Comparison of ENCODE assay signal across 11 cellular contexts in the genomic region with DNA sequence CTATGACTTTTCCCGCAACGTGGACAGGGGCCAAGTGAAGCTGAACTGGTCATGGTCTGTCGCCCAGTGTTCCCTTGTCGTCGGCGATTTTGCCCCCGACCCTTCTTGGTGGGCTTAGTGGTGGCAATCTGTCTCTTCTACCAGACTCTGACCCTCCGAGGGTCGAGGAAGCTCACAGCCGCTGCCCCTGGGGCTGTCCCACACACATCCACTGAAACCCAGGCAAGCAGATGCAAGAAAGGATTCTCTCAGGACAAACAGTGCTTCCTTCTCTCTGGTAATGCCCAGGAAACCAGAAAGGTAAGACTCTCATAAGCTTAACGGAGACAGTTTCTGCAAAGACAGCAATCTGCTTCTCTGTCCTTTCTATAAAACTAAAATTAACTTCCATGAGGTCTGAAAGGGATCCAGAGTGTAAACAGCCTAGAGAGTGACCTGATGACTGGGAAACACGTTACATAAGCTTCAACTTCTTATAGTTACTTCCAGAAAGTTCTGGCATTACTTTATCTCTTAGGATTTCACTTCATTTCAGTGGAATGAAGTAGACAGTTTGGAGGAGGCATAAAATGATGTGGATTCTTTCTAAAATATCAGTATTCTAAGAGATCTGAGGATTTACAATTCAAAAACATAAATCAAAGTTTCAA. TPM values are rescaled to one million over a fixed set of nuclear protein-coding genes. Genes with fewer than 3 reads are reported as not detected.
DNase-seq lines count a peak whose midpoint lies in the region; ATAC-seq and TF ChIP-seq lines count a peak whose summit lies in the region.
"Had no signal": no experiment of that assay in that cellular context is flagged by ENCODE, and none has a peak within 500 bp of the region (broad histone marks: within the 10 kb centered on the region; RNA-seq: fewer than 3 reads in every experiment).

No MANE protein-coding gene starts in this region.

- CTCF ChIA-PET in SK-N-SH (lab: Yijun Ruan, JAX): interaction anchor here (0.8 to 8.9 kb wide), 19 partner anchors 9 to 1027 kb away, joined by 3 to 397 read pairs (median 8); no protein-coding TSS in a partner anchor

- H3K27me3 Mint-ChIP-seq in glutamatergic neuron (ENCODE audit: unreplicated experiment): peaks cover 1% of the 10 kb centered on the region

- no peaks in the 10 kb centered on the region for H3K36me3 Mint-ChIP-seq in glutamatergic neuron (ENCODE audit: unreplicated experiment)
- H3K36me3 Mint-ChIP-seq: activated naive CD8-positive, alpha-beta T cell had no signal

- H3K27me3 ChIP-seq in SK-N-SH (ENCODE audit: insufficient read depth): no peaks in the 10 kb centered on the region
- no peaks in the 10 kb centered on the region for H3K27me3 ChIP-seq in parathyroid adenoma (ENCODE audit: control insufficient read depth, insufficient read depth, low read length)

- DNase-seq in AG09309 (ENCODE audit: low read depth) (no peak), SK-N-SH (peak; percentile 31), glutamatergic neuron (peak; percentile 15), NCI-H446 treated with DMSO at 0.1 percent for 48 hours (lab: John Stamatoyannopoulos, UW) (no peak), Kasumi-1 (lab: John Stamatoyannopoulos, UW) (no peak)
- no peak for DNase-seq in activated CD4-positive, alpha-beta T cell treated with anti-CD3 and anti-CD28 coated beads, Interleukin-2, amount 50 U/mL, for 1 hour
- DNase-seq: NCI-H187 had no signal

- no peaks in the 10 kb centered on the region for H3K9me3 Mint-ChIP-seq in glutamatergic neuron (ENCODE audit: unreplicated experiment)
- H3K9me3 Mint-ChIP-seq: T-helper 2 cell treated with Interferon-gamma antibody and Interleukin-4, amounts not matched to agents 5 μg/mL and 100 μg/mL, for 36 hours had no signal

- no peaks in the 10 kb centered on the region for H3K9me2 ChIP-seq in SK-N-SH

- H3K79me2 ChIP-seq in SK-N-SH (ENCODE audit: insufficient read depth) (peaks cover 26% of the 10 kb centered on the region), parathyroid adenoma (no peaks in the 10 kb centered on the region)

- no peak overlapping the region for H3K27ac Mint-ChIP-seq in glutamatergic neuron (ENCODE audit: unreplicated experiment)
- H3K27ac Mint-ChIP-seq: activated naive CD8-positive, alpha-beta T cell; T-helper 2 cell treated with Interferon-gamma antibody and Interleukin-4, amounts not matched to agents 5 μg/mL and 100 μg/mL, for 36 hours had no signal

- no peak for TF ChIP-seq RAD21 in SK-N-SH (IDR thresholded peaks at IDR 0.05; ENCODE audit: low read length)

- H3K9me3 ChIP-seq in SK-N-SH (no peaks in the 10 kb centered on the region), parathyroid adenoma (ENCODE audit: control insufficient read depth, low read length) (no peaks in the 10 kb centered on the region)

- peak in 1 of 2 experiments; percentile 22; a peak in 1 of 4 replicates for TF ChIP-seq EP300 in SK-N-SH (IDR thresholded peaks at IDR 0.05; ENCODE audit: borderline replicate concordance in 1 of 2, low read depth in 1 of 2, low read length in 1 of 2)

- peak overlapping the region; percentile 1 to 70 for H3K27ac ChIP-seq in SK-N-SH (ENCODE audit: low read depth in 2 of 2, low read length in 1 of 2)
- H3K27ac ChIP-seq in parathyroid adenoma: peak overlapping the region; percentile 3

- H3K36me3 ChIP-seq in SK-N-SH (replicated peaks in 1 of 2; ENCODE audit: control insufficient read depth in 1 of 2, insufficient read depth in 2 of 2, low read length in 1 of 2) (no peaks in the 10 kb centered on the region), parathyroid adenoma (ENCODE audit: control insufficient read depth, insufficient read depth, low read length) (no peaks in the 10 kb centered on the region)

- POLR2A ChIA-PET in SK-N-SH (lab: Yijun Ruan, JAX): interaction anchor here (2.2 to 3.1 kb wide), 2 partner anchors 39 to 87 kb away, joined by 7 to 11 read pairs; partner anchors contain the start of gene ING3

- no peak overlapping the region for H3K4me3 Mint-ChIP-seq in glutamatergic neuron (ENCODE audit: unreplicated experiment)

- 17% methylated on average over 11 of the region's 12 CpGs for WGBS in SK-N-SH (ENCODE audit: low lambda C conversion rate)

- peaks cover 27% of the 10 kb centered on the region for H3F3A ChIP-seq in SK-N-SH (replicated peaks; ENCODE audit: insufficient read depth)

- ATAC-seq in GM19351 (IDR thresholded peaks at IDR 0.05; ENCODE audit: unreplicated experiment): no peak

- H3K4me3 ChIP-seq in AG09309 (ENCODE audit: control insufficient read depth, low read depth, low read length) (peak overlapping the region; percentile 66), SK-N-SH (ENCODE audit: low read depth in 2 of 2, low read length in 1 of 2) (peak overlapping the region; percentile 49 to 62), parathyroid adenoma (ENCODE audit: low read depth, low read length) (peak overlapping the region; percentile 49)

- H3K9ac ChIP-seq in SK-N-SH (peak overlapping the region; percentile 62), parathyroid adenoma (no peak overlapping the region)

- H3K4me2 ChIP-seq in SK-N-SH (peak overlapping the region; percentile 86), parathyroid adenoma (ENCODE audit: low read length) (peak overlapping the region; percentile 66)

- H3K4me1 Mint-ChIP-seq in glutamatergic neuron (ENCODE audit: low read depth, unreplicated experiment): peaks cover 2% of the 10 kb centered on the region

- H2AFZ ChIP-seq in SK-N-SH (ENCODE audit: low read depth) (peak overlapping the region; percentile 86), parathyroid adenoma (peak overlapping the region; percentile 14)

- TF ChIP-seq CTCF in AG09309 (IDR thresholded peaks at IDR 0.05; ENCODE audit: control insufficient read depth, insufficient read depth, low read depth, low read length, missing control alignments): no peak
- TF ChIP-seq CTCF in SK-N-SH (IDR thresholded peaks at IDR 0.05): no peak
- TF ChIP-seq CTCF in glutamatergic neuron (IDR thresholded peaks at IDR 0.05; ENCODE audit: partially characterized antibody, unreplicated experiment): no peak
- TF ChIP-seq CTCF in parathyroid adenoma (IDR thresholded peaks at IDR 0.05): no peak

- no peaks in the 10 kb centered on the region for H4K20me1 ChIP-seq in SK-N-SH (ENCODE audit: insufficient read depth)

- H3K4me1 ChIP-seq in SK-N-SH (ENCODE audit: control insufficient read depth in 1 of 2, insufficient read depth in 2 of 2, low read depth in 1 of 2, low read length in 1 of 2): peaks cover 24 to 40% of the 10 kb centered on the region in 2 experiments; a peak in 3 of 4 replicates
- no peaks in the 10 kb centered on the region for H3K4me1 ChIP-seq in parathyroid adenoma

TF ChIP-seq in SK-N-SH, 30 proteins besides CTCF, POLR2A, EP300 and RAD21:
- TF ChIP-seq, protein P1, sequence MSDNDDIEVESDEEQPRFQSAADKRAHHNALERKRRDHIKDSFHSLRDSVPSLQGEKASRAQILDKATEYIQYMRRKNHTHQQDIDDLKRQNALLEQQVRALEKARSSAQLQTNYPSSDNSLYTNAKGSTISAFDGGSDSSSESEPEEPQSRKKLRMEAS (IDR thresholded peaks at IDR 0.05; ENCODE audit: low read depth): peak; percentile 44; the same call in 1 of the 2 replicates
- no peak for TF ChIP-seq YY1 (IDR thresholded peaks at IDR 0.05; ENCODE audit: low read depth)
- TF ChIP-seq TAF1 (IDR thresholded peaks at IDR 0.05; ENCODE audit: borderline replicate concordance, low read depth, low read length): no peak
- TF ChIP-seq CHD2 (IDR thresholded peaks at IDR 0.05; ENCODE audit: low read length, partially characterized antibody): no peak
- TF ChIP-seq ELF1 (IDR thresholded peaks at IDR 0.05): no peak
- no peak for TF ChIP-seq FOXM1 (IDR thresholded peaks at IDR 0.05; ENCODE audit: low read depth)
- TF ChIP-seq FOSL2 (IDR thresholded peaks at IDR 0.05; ENCODE audit: borderline replicate concordance, low read depth): no peak
- TF ChIP-seq, protein P2, sequence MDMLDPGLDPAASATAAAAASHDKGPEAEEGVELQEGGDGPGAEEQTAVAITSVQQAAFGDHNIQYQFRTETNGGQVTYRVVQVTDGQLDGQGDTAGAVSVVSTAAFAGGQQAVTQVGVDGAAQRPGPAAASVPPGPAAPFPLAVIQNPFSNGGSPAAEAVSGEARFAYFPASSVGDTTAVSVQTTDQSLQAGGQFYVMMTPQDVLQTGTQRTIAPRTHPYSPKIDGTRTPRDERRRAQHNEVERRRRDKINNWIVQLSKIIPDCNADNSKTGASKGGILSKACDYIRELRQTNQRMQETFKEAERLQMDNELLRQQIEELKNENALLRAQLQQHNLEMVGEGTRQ (IDR thresholded peaks at IDR 0.05; ENCODE audit: borderline replicate concordance, low read depth, low read length): no peak
TF ChIP-seq in SK-N-SH: peak in this region for 1.

RNA-seq across cellular contexts. Expression of gene CPED1, which starts 1.2 kb away (rescaled TPM):
- polyA plus RNA-seq in SK-N-SH (2012; rRNA removed): 4.4 and 4.8 TPM in 2 replicates
- polyA plus RNA-seq in SK-N-SH (2012; cell fraction: cytosol; rRNA removed): 5.4 and 6.5 TPM in 2 replicates
- 6.0 and 6.2 TPM in 2 replicates for polyA plus RNA-seq in SK-N-SH (2012; cell fraction: nucleus; rRNA removed)
- total RNA-seq in glutamatergic neuron (ENCODE audit: unreplicated experiment): not detected

RNA-seq across cellular contexts. Expression of gene ING3, which starts 39.1 kb away (rescaled TPM):
- polyA plus RNA-seq in SK-N-SH (2012; rRNA removed): 8.3 and 12.5 TPM in 2 replicates
- polyA plus RNA-seq in SK-N-SH (2012; cell fraction: cytosol; rRNA removed): 11.8 and 15.3 TPM in 2 replicates
- polyA plus RNA-seq in SK-N-SH (2012; cell fraction: nucleus; rRNA removed): 7.1 and 19.0 TPM in 2 replicates
- total RNA-seq in glutamatergic neuron (ENCODE audit: unreplicated experiment): 14.9 TPM

Comparison
In these comparisons a context has a peak if more than half of its experiments do, and no peak if none do; other contexts are left out.
1. DNase-seq: peak in SK-N-SH (single experiment) and glutamatergic neuron (single experiment); none in AG09309 (single experiment), activated CD4-positive, alpha-beta T cell treated with anti-CD3 and anti-CD28 coated beads, Interleukin-2, amount 50 U/mL, for 1 hour (single experiment), NCI-H446 treated with DMSO at 0.1 percent for 48 hours (single experiment) and Kasumi-1 (0 of 2).
2. Peak in every context shown above with its lines, with median percentiles within 50 percentile points of each other: H3K4me3 ChIP-seq.